ENCODE assay signal across 14 cellular contexts in the genomic region with DNA sequence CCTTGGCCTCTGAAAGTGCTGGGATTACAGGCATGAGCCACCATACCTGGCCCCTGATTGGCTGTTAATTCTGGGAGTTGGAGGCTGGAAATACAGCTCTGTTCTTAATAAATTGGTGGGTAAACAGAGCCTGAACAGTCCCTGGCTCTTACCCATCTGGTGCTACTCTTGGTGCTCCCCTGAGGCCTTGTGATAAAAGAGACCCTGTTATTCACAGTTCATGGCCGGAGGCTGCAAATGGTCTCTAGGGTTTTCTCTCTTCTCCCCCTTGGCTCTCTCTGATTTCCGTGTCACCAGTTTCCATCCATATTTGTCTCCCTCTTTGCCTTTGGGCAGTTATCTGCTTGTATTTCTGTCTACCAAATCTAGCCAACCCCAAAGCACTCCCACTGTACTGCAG. TPM values are rescaled to one million over a fixed set of nuclear protein-coding genes. Genes with fewer than 3 reads are reported as not detected.
DNase-seq lines count a peak whose midpoint lies in the region; TF ChIP-seq lines count a peak whose summit lies in the region.
"Had no signal": no experiment of that assay in that cellular context is flagged by ENCODE, and none has a peak within 500 bp of the region (broad histone marks: within the 10 kb centered on the region; RNA-seq: fewer than 3 reads in every experiment).

No MANE protein-coding gene starts in this region.

- H3K27me3 ChIP-seq in BLaER1 treated with 17β-estradiol and CSF1 and Interleukin-3, amounts not matched to agents 10 nM and 100 nM: no peaks in the 10 kb centered on the region
- H3K27me3 ChIP-seq in H9 (ENCODE audit: insufficient read depth, low read length) (no peaks in the 10 kb centered on the region), dorsolateral prefrontal cortex (no peaks in the 10 kb centered on the region), rectal smooth muscle tissue (ENCODE audit: control insufficient read depth, insufficient read depth, low read length) (no peaks in the 10 kb centered on the region)

- BruUV-seq in Calu3 (replicated peaks; lab: Mats Ljungman, UMichigan): no TSS peak

- H3K14ac ChIP-seq in H9 (ENCODE audit: insufficient read depth, low read length): no peak overlapping the region

- intact Hi-C loops in dorsolateral prefrontal cortex (cut with DNase I): no loop called here
- intact Hi-C loops in Calu3 (cut with micrococcal nuclease; ENCODE audit: unreplicated experiment): no loop called here

- no peaks in the 10 kb centered on the region for H3K79me2 ChIP-seq in H9 (ENCODE audit: insufficient read depth, low read length)

- CTCF ChIA-PET in Calu3 (lab: Charles Lee): no interaction called here

- no peak overlapping the region for H2BK120ac ChIP-seq in H9 (ENCODE audit: low read depth, low read length, poor library complexity, severe bottlenecking)

- no peaks in the 10 kb centered on the region for H4K20me1 ChIP-seq in BLaER1 treated with 17β-estradiol and CSF1 and Interleukin-3, amounts not matched to agents 10 nM and 100 nM
- H4K20me1 ChIP-seq in H9 (ENCODE audit: control insufficient read depth, insufficient read depth, insufficient read length): no peaks in the 10 kb centered on the region

- TF ChIP-seq CTCF in H9 (conservative IDR thresholded peaks at IDR 0.05) (no peak), dorsolateral prefrontal cortex (IDR thresholded peaks at IDR 0.05 in 54 of 56, conservative IDR thresholded peaks at IDR 0.05 in 2 of 56; ENCODE audit: low read depth in 1 of 56, partially characterized antibody in 56 of 56) (no peak), Calu3 (IDR thresholded peaks at IDR 0.05; ENCODE audit: unreplicated experiment) (no peak)

- H3K36me3 ChIP-seq in BLaER1 treated with 17β-estradiol and CSF1 and Interleukin-3, amounts not matched to agents 10 nM and 100 nM: no peaks in the 10 kb centered on the region
- no peaks in the 10 kb centered on the region for H3K36me3 ChIP-seq in rectal smooth muscle tissue (ENCODE audit: control insufficient read depth, insufficient read depth, low read length)

- H3K23ac ChIP-seq in H9 (ENCODE audit: insufficient read length, low read depth, low read length): no peak overlapping the region

- H3K27ac Mint-ChIP-seq in H9: no peak overlapping the region
- H3K27ac Mint-ChIP-seq in Calu3 (ENCODE audit: unreplicated experiment): no peak overlapping the region
- no peak overlapping the region for H3K27ac Mint-ChIP-seq in T-helper 2 cell treated with Interferon-gamma antibody and Interleukin-4, amounts not matched to agents 5 μg/mL and 100 μg/mL, for 36 hours
- H3K27ac Mint-ChIP-seq: stimulated activated naive B cell treated with anti-CD40 and anti-IgM and Interleukin-4, amounts not matched to agents 10 μg/mL and 1 μg/mL and 100 μg/mL, for 72 hours had no signal

- H3K27me3 Mint-ChIP-seq in H9 (ENCODE audit: low read depth): peaks cover 3% of the 10 kb centered on the region
- H3K27me3 Mint-ChIP-seq in Calu3 (ENCODE audit: unreplicated experiment): peaks cover 81% of the 10 kb centered on the region
- H3K27me3 Mint-ChIP-seq in T-helper 2 cell treated with Interferon-gamma antibody and Interleukin-4, amounts not matched to agents 5 μg/mL and 100 μg/mL, for 36 hours (ENCODE audit: low read depth): peaks cover 22% of the 10 kb centered on the region

- H2AK5ac ChIP-seq in H9 (ENCODE audit: insufficient read length, low read length): no peak overlapping the region

- WGBS in H9 (ENCODE audit: extremely low coverage, insufficient read length, low lambda C conversion rate): no CpG with 5 or more reads among the region's 2 CpGs

- H3K79me1 ChIP-seq in H9 (ENCODE audit: insufficient read depth, low read depth, low read length, poor library complexity, severe bottlenecking): no peaks in the 10 kb centered on the region

- DNase-seq in H9: no peak
- DNase-seq in dorsolateral prefrontal cortex: no peak
- DNase-seq in activated gamma-delta T cell (lab: John Stamatoyannopoulos, UW): no peak
- no peak for DNase-seq in SIG-M5 treated with dmso at 0.1 percent for 504 hours (lab: John Stamatoyannopoulos, UW; ENCODE audit: unreplicated experiment)
- DNase-seq in Calu3: no peak
- DNase-seq in T-helper 2 cell treated with Interferon-gamma antibody and Interleukin-4, amounts not matched to agents 5 μg/mL and 100 μg/mL, for 36 hours (ENCODE audit: low spot score): no peak
- DNase-seq: activated CD4-positive, alpha-beta T cell treated with anti-CD3 and anti-CD28 coated beads for 4 hours; GDM1; mucosa of descending colon; NCI-H510A; stimulated activated naive B cell treated with anti-CD40 and anti-IgM and Interleukin-4, amounts not matched to agents 10 μg/mL and 1 μg/mL and 100 μg/mL, for 72 hours had no signal

- no peak overlapping the region for H2BK15ac ChIP-seq in H9 (ENCODE audit: low read depth, low read length)

- no peak overlapping the region for H4K5ac ChIP-seq in H9 (ENCODE audit: insufficient read length, low read depth, low read length)

- no peaks in the 10 kb centered on the region for H3K9me3 Mint-ChIP-seq in H9
- H3K9me3 Mint-ChIP-seq in Calu3 (ENCODE audit: low read depth, unreplicated experiment): no peaks in the 10 kb centered on the region
- H3K9me3 Mint-ChIP-seq in T-helper 2 cell treated with Interferon-gamma antibody and Interleukin-4, amounts not matched to agents 5 μg/mL and 100 μg/mL, for 36 hours: no peaks in the 10 kb centered on the region
- H3K9me3 Mint-ChIP-seq: stimulated activated naive B cell treated with anti-CD40 and anti-IgM and Interleukin-4, amounts not matched to agents 10 μg/mL and 1 μg/mL and 100 μg/mL, for 72 hours had no signal

- peak overlapping the region; percentile 30 for H3T11ph ChIP-seq in H9 (ENCODE audit: low read length)

- peaks cover 10 to 88% (median 59%) of the 10 kb centered on the region in 10 experiments; a peak in 19 of 20 replicates for H3K4me1 ChIP-seq in BLaER1 treated with 17β-estradiol and CSF1 and Interleukin-3, amounts not matched to agents 10 nM and 100 nM
- peaks cover 8% of the 10 kb centered on the region; the same call in 1 of the 2 replicates for H3K4me1 ChIP-seq in H9 (ENCODE audit: insufficient read depth, low read length)
- H3K4me1 ChIP-seq in rectal smooth muscle tissue (ENCODE audit: control insufficient read depth, insufficient read depth, low read length): peaks cover 3% of the 10 kb centered on the region

- H3K4me2 ChIP-seq in BLaER1 treated with 17β-estradiol and CSF1 and Interleukin-3, amounts not matched to agents 10 nM and 100 nM: peak overlapping the region in 10 of 11 experiments; percentile 1 to 85 (median 74); a peak in 17 of 22 replicates
- no peak overlapping the region for H3K4me2 ChIP-seq in H9 (ENCODE audit: insufficient read depth, insufficient read length, low read length)

- H2BK20ac ChIP-seq in H9 (ENCODE audit: low read depth, low read length, poor library complexity, severe bottlenecking): no peak overlapping the region

- H3K36me3 Mint-ChIP-seq in H9 (ENCODE audit: insufficient read depth in 1 of 3, low read depth in 3 of 3) (peaks cover 0 to under 1% (median 0%) of the 10 kb centered on the region in 3 experiments; a peak in 1 of 7 replicates), Calu3 (ENCODE audit: insufficient read depth, unreplicated experiment) (no peaks in the 10 kb centered on the region)
- no peaks in the 10 kb centered on the region for H3K36me3 Mint-ChIP-seq in T-helper 2 cell treated with Interferon-gamma antibody and Interleukin-4, amounts not matched to agents 5 μg/mL and 100 μg/mL, for 36 hours (ENCODE audit: low read depth)
- H3K36me3 Mint-ChIP-seq: stimulated activated naive B cell treated with anti-CD40 and anti-IgM and Interleukin-4, amounts not matched to agents 10 μg/mL and 1 μg/mL and 100 μg/mL, for 72 hours had no signal

- no peaks in the 10 kb centered on the region for H3K23me2 ChIP-seq in H9 (ENCODE audit: insufficient read length, low read depth, low read length, poor library complexity, severe bottlenecking)

- H3K4ac ChIP-seq in H9 (ENCODE audit: low read depth, low read length): no peak overlapping the region

- no peak overlapping the region for H3K27ac ChIP-seq in BLaER1 treated with 17β-estradiol and CSF1 and Interleukin-3, amounts not matched to agents 10 nM and 100 nM
- H3K27ac ChIP-seq in H9 (ENCODE audit: insufficient read length, low read depth, low read length) (no peak overlapping the region), dorsolateral prefrontal cortex (peak overlapping the region in 40 of 59 donors; percentile 2 to 95 (median 47)), rectal smooth muscle tissue (ENCODE audit: low read depth, low read length) (peak overlapping the region; percentile 33)
- H3K27ac ChIP-seq: epithelial cell of prostate had no signal

- H4K8ac ChIP-seq in H9 (replicated peaks; ENCODE audit: insufficient read length, low read depth, low read length): no peak overlapping the region

- H2BK5ac ChIP-seq in H9 (ENCODE audit: insufficient read length, low read length): no peak overlapping the region

- no peak overlapping the region for H3K56ac ChIP-seq in H9 (ENCODE audit: insufficient read length, low read depth, low read length)

- no peaks in the 10 kb centered on the region for H3K9me3 ChIP-seq in BLaER1 treated with 17β-estradiol and CSF1 and Interleukin-3, amounts not matched to agents 10 nM and 100 nM (replicated peaks in 1 of 11)
- no peaks in the 10 kb centered on the region for H3K9me3 ChIP-seq in H9 (ENCODE audit: control insufficient read depth, low read depth, low read length)
- H3K9me3 ChIP-seq: mucosa of descending colon had no signal

- peaks cover 0 to 2% of the 10 kb centered on the region in 2 experiments; a peak in 1 of 4 replicates for H3K4me1 Mint-ChIP-seq in H9
- no peaks in the 10 kb centered on the region for H3K4me1 Mint-ChIP-seq in Calu3 (ENCODE audit: low read depth, unreplicated experiment)
- no peaks in the 10 kb centered on the region for H3K4me1 Mint-ChIP-seq in T-helper 2 cell treated with Interferon-gamma antibody and Interleukin-4, amounts not matched to agents 5 μg/mL and 100 μg/mL, for 36 hours (ENCODE audit: low read depth)

- H3K4me3 Mint-ChIP-seq in H9: no peak overlapping the region
- no peak overlapping the region for H3K4me3 Mint-ChIP-seq in Calu3 (ENCODE audit: low read depth, unreplicated experiment)
- no peak overlapping the region for H3K4me3 Mint-ChIP-seq in T-helper 2 cell treated with Interferon-gamma antibody and Interleukin-4, amounts not matched to agents 5 μg/mL and 100 μg/mL, for 36 hours
- H3K4me3 Mint-ChIP-seq: stimulated activated naive B cell treated with anti-CD40 and anti-IgM and Interleukin-4, amounts not matched to agents 10 μg/mL and 1 μg/mL and 100 μg/mL, for 72 hours had no signal

- H3K18ac ChIP-seq in H9 (ENCODE audit: insufficient read length, low read depth, low read length): no peak overlapping the region

- no peak overlapping the region for H3K9ac ChIP-seq in BLaER1 treated with 17β-estradiol and CSF1 and Interleukin-3, amounts not matched to agents 10 nM and 100 nM
- H3K9ac ChIP-seq in H9 (ENCODE audit: extremely low read depth, insufficient read length, low read length) (no peak overlapping the region), rectal smooth muscle tissue (ENCODE audit: low read length) (no peak overlapping the region)

- no peak overlapping the region for H2BK12ac ChIP-seq in H9 (ENCODE audit: insufficient read length, low read depth, low read length)

- H2AFZ ChIP-seq in H9 (ENCODE audit: low read length): no peak overlapping the region

- peak overlapping the region in 1 of 10 experiments; percentile 18; a peak in 1 of 20 replicates for H3K4me3 ChIP-seq in BLaER1 treated with 17β-estradiol and CSF1 and Interleukin-3, amounts not matched to agents 10 nM and 100 nM
- H3K4me3 ChIP-seq in dorsolateral prefrontal cortex (no peak overlapping the region), rectal smooth muscle tissue (ENCODE audit: low read length) (no peak overlapping the region)
- H3K4me3 ChIP-seq: mucosa of descending colon had no signal

- no peak overlapping the region for H4K91ac ChIP-seq in H9 (ENCODE audit: insufficient read length, low read depth, low read length)

RNA-seq across cellular contexts. Expression of a gene that starts 17.2 kb away (rescaled TPM):
- total RNA-seq in H9 (2021): 5.0 and 5.7 TPM in 2 replicates
- total RNA-seq in dorsolateral prefrontal cortex: 100 to 1,000 TPM; 229 to 728 (median 364) TPM
- total RNA-seq in Calu3 (2022): not detected in 2 replicates

Comparison
In these comparisons a context has a peak if more than half of its experiments do, and no peak if none do; other contexts are left out.
1. H3K27ac ChIP-seq: peak in dorsolateral prefrontal cortex (40 of 59) and rectal smooth muscle tissue (single experiment); none in BLaER1 treated with 17β-estradiol and CSF1 and Interleukin-3, amounts not matched to agents 10 nM and 100 nM (0 of 11) and H9 (single experiment).
2. RNA of a gene that starts 17.2 kb away (total RNA-seq): 229 to 728 TPM in dorsolateral prefrontal cortex; 5.0 to 5.7 TPM in H9 and not detected in Calu3; every median in the first group is over 10 times any median in the second.